In the genomic region with DNA sequence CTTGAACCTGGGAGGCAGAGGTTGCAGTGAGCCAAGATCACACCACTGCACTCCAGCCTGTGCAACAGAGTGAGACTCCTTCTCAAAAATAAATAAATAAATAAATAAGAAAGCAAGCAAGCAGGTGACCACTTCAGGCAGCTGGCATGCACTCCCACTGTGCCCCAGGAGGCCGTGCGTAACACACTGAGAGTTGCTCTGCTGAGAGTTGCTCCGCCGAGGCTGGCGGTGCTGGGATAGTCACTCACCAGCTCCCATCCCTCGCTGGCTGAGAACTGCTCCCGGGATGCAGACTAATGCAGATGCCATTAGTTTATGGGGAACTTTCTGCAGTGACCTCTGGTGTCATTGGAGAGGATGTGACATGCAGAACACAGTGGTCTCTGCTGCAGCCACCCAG, we compare ENCODE assay signal across 22 cellular contexts.
DNase-seq lines count a peak whose midpoint lies in the region; ATAC-seq and TF ChIP-seq lines count a peak whose summit lies in the region.
"Had no signal": no experiment of that assay in that cellular context is flagged by ENCODE, and none has a peak within 500 bp of the region (broad histone marks: within the 10 kb centered on the region; RNA-seq: fewer than 3 reads in every experiment).

No MANE protein-coding gene starts in this region.

- H3K9me3 ChIP-seq in HEK293 (ENCODE audit: control insufficient read depth, insufficient read depth, low read depth, low read length): no peaks in the 10 kb centered on the region
- H3K9me3 ChIP-seq: Peyer's patch, SJCRH30 had no signal

- H3K27ac ChIP-seq in HEK293 (ENCODE audit: extremely low read depth, low read depth, low read length) (no peak overlapping the region), substantia nigra (ENCODE audit: low read depth, low read length, poor library complexity, severe bottlenecking) (no peak overlapping the region)
- H3K27ac ChIP-seq: Peyer's patch, SJCRH30 had no signal

- POLR2A ChIA-PET in HEK293 (lab: Yijun Ruan, JAX): no interaction called here

- no peak for ATAC-seq in HG02610 (IDR thresholded peaks at IDR 0.05; ENCODE audit: unreplicated experiment)
- ATAC-seq: CD8-positive, alpha-beta T cell had no signal

- no peak for TF ChIP-seq CTCF in HEK293 (tag by site-specific recombination; IDR thresholded peaks at IDR 0.05)

- CTCF ChIA-PET in HEK293 (lab: Yijun Ruan, JAX): interaction anchor here (0.6 to 0.7 kb wide), 2 partner anchors 20 to 364 kb away, joined by 3 to 4 read pairs; no protein-coding TSS in a partner anchor

- H3K4me1 ChIP-seq in HEK293 (ENCODE audit: control insufficient read depth, insufficient read depth, low read length): no peaks in the 10 kb centered on the region

- no peak overlapping the region for H3K4me3 ChIP-seq in HEK293 (ENCODE audit: low read depth, low read length)
- H3K4me3 ChIP-seq: Peyer's patch, SJCRH30 had no signal

- DNase-seq in NCI-H1417 (lab: John Stamatoyannopoulos, UW) (peak; percentile 15 to 25 (median 22)), NCI-H1417 treated with DMSO at 0.1 percent for 48 hours (lab: John Stamatoyannopoulos, UW) (no peak), NCI-H345 treated with DMSO at 0.1 percent for 48 hours (lab: John Stamatoyannopoulos, UW; ENCODE audit: unreplicated experiment) (peak; percentile 44), left kidney (ENCODE audit: low read depth, low spot score) (peak; percentile 37), substantia nigra (lab: John Stamatoyannopoulos, UW) (no peak), cerebellar cortex (ENCODE audit: low spot score) (no peak)
- DNase-seq: 8988T; C1 segment of cervical spinal cord; CD8-positive, alpha-beta T cell; EL; GF-D8; H7; IMR-90; NCI-H1105; NCI-H187; NCI-H226; NCI-H524 treated with DMSO at 0.1 percent for 48 hours; NCI-H82; Peyer's patch; SJCRH30 had no signal

- peaks cover 0 to 33% of the 10 kb centered on the region in 2 experiments; a peak in 1 of 3 replicates for H3K36me3 ChIP-seq in HEK293 (ENCODE audit: control insufficient read depth in 2 of 2, insufficient read depth in 1 of 2, low read length in 2 of 2)
- H3K36me3 ChIP-seq: SJCRH30 had no signal

TF ChIP-seq in HEK293, 187 proteins besides CTCF, POLR2A, EP300 and RAD21:
- TF ChIP-seq, protein P1, sequence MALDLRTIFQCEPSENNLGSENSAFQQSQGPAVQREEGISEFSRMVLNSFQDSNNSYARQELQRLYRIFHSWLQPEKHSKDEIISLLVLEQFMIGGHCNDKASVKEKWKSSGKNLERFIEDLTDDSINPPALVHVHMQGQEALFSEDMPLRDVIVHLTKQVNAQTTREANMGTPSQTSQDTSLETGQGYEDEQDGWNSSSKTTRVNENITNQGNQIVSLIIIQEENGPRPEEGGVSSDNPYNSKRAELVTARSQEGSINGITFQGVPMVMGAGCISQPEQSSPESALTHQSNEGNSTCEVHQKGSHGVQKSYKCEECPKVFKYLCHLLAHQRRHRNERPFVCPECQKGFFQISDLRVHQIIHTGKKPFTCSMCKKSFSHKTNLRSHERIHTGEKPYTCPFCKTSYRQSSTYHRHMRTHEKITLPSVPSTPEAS (tag by site-specific recombination; IDR thresholded peaks at IDR 0.05): no peak
- no peak for TF ChIP-seq FEZF1 (tag by site-specific recombination; IDR thresholded peaks at IDR 0.05)
- no peak for TF ChIP-seq ZNF785 (tag by site-specific recombination; IDR thresholded peaks at IDR 0.05)
- TF ChIP-seq YY2 (tag by site-specific recombination; IDR thresholded peaks at IDR 0.05): no peak
- 0 out of 2 replicates have a peak, but pooled peaks have one; percentile 48 for TF ChIP-seq ZNF600 (tag by site-specific recombination; IDR thresholded peaks at IDR 0.05)
- peak; percentile 33 for TF ChIP-seq ZIC2 (tag by site-specific recombination; IDR thresholded peaks at IDR 0.05)
- TF ChIP-seq, protein P2, sequence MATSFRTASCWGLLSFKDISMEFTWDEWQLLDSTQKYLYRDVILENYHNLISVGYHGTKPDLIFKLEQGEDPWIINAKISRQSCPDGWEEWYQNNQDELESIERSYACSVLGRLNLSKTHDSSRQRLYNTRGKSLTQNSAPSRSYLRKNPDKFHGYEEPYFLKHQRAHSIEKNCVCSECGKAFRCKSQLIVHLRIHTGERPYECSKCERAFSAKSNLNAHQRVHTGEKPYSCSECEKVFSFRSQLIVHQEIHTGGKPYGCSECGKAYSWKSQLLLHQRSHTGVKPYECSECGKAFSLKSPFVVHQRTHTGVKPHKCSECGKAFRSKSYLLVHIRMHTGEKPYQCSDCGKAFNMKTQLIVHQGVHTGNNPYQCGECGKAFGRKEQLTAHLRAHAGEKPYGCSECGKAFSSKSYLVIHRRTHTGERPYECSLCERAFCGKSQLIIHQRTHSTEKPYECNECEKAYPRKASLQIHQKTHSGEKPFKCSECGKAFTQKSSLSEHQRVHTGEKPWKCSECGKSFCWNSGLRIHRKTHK (tag by site-specific recombination; IDR thresholded peaks at IDR 0.05): no peak
- no peak for TF ChIP-seq ZNF544 (tag by site-specific recombination; IDR thresholded peaks at IDR 0.05)
- no peak for TF ChIP-seq ZNF548 (tag by site-specific recombination; IDR thresholded peaks at IDR 0.05)

Comparison
In these comparisons a context has a peak if more than half of its experiments do, and no peak if none do; other contexts are left out.
1. DNase-seq: peak in NCI-H1417 (3 of 3), NCI-H345 treated with DMSO at 0.1 percent for 48 hours (single experiment) and left kidney (single experiment); none in NCI-H1417 treated with DMSO at 0.1 percent for 48 hours (single experiment), substantia nigra (0 of 49) and cerebellar cortex (single experiment).